Comparison of ENCODE assay signal across 12 cellular contexts in the genomic region with DNA sequence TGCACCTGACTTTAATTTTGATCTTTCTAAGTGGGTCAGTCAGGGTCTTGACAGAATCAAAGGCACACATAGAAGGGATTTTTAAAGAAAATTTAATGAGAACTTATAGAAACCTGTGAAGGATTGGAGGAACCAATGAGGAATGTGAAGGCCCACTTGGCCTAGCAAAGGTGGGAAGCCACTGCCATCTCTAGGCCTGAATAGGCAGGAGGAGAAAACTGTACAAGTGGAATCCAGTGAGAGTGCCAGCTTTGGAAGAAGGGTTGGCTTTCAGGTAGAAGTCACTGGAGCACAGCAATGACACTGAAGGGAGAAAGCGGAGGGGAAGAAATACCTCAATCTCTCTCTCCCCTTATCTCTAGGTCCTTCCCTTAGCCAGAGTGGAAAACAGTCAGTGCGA.
DNase-seq lines count a peak whose midpoint lies in the region; ATAC-seq, FAIRE-seq and TF ChIP-seq lines count a peak whose summit lies in the region.
"Had no signal": no experiment of that assay in that cellular context is flagged by ENCODE, and none has a peak within 500 bp of the region (broad histone marks: within the 10 kb centered on the region; RNA-seq: fewer than 3 reads in every experiment).

No MANE protein-coding gene starts in this region.

- H3K36me3 ChIP-seq in right atrium auricular region (no peaks in the 10 kb centered on the region), PC-3 (ENCODE audit: low read depth, low read length) (no peaks in the 10 kb centered on the region)

- H3K9ac ChIP-seq in PC-3 (ENCODE audit: low read length) = no peak overlapping the region

- H3K9me2 ChIP-seq in PC-3 (replicated peaks; ENCODE audit: low read length) = no peaks in the 10 kb centered on the region

- no peak overlapping the region for H3K4me2 ChIP-seq in PC-3 (ENCODE audit: low read length)

- H3K27me3 ChIP-seq in right atrium auricular region (no peaks in the 10 kb centered on the region), PC-3 (ENCODE audit: low read length) (no peaks in the 10 kb centered on the region), foreskin keratinocyte (no peaks in the 10 kb centered on the region)

- CTCF ChIA-PET in PC-3 (lab: Charles Lee) = no interaction called here

- H3K4me1 ChIP-seq in right atrium auricular region = peaks cover 0 to 13% of the 10 kb centered on the region in 2 donors
- H3K4me1 ChIP-seq in PC-3 (ENCODE audit: insufficient read depth, low read length) = no peaks in the 10 kb centered on the region
- H3K4me1 ChIP-seq in foreskin keratinocyte = no peaks in the 10 kb centered on the region

- H4K20me1 ChIP-seq in PC-3 (ENCODE audit: low read length) = no peaks in the 10 kb centered on the region

- DNase-seq in left ventricle myocardium superior (no peak), right atrium auricular region (ENCODE audit: low spot score) (no peak), PC-3 (peak; percentile 19), foreskin keratinocyte (no peak), GM12891 (ENCODE audit: insufficient read length, low spot score) (no peak), putamen (ENCODE audit: low spot score) (no peak)
- DNase-seq in activated CD8-positive, alpha-beta memory T cell treated with anti-CD3 and anti-CD28 coated beads, Interleukin-2, amount 50 U/mL, for 4 hours = no peak
- DNase-seq: effector memory CD8-positive, alpha-beta T cell; foreskin fibroblast; MV-4-11; NCI-H345 had no signal

- no peaks in the 10 kb centered on the region for H3K9me3 ChIP-seq in right atrium auricular region
- H3K9me3 ChIP-seq in PC-3 (ENCODE audit: low read length) = no peaks in the 10 kb centered on the region

- intact Hi-C loops in left ventricle myocardium superior (cut with micrococcal nuclease) = no loop called here
- intact Hi-C loops in PC-3 (cut with micrococcal nuclease) = loop anchor here (10.0 kb wide), 2 partner anchors 169 to 781 kb away; no protein-coding TSS in a partner anchor

- BruUV-seq in PC-3 (replicated peaks; lab: Mats Ljungman, UMichigan) = no TSS peak

- H2AFZ ChIP-seq in PC-3 (ENCODE audit: low read length) = no peak overlapping the region

- no peaks in the 10 kb centered on the region for H3K79me2 ChIP-seq in PC-3 (ENCODE audit: low read length)

- peak; percentile 42 for ATAC-seq in left ventricle myocardium superior
- ATAC-seq in PC-3 = 0 out of 2 replicates have a peak, but pooled peaks have one; percentile 24
- ATAC-seq in foreskin keratinocyte = no peak
- ATAC-seq in HG02852 (IDR thresholded peaks at IDR 0.05; ENCODE audit: unreplicated experiment) = no peak
- ATAC-seq: effector memory CD8-positive, alpha-beta T cell had no signal

- H3K4me3 ChIP-seq in right atrium auricular region (no peak overlapping the region), PC-3 (ENCODE audit: low read length) (no peak overlapping the region)

- FAIRE-seq in GM12891 (lab: Jason Lieb, UNC) = no peak

- no peaks in the 10 kb centered on the region for H3F3A ChIP-seq in PC-3 (ENCODE audit: low read length, unreplicated experiment)

- no peak for TF ChIP-seq POLR2A in GM12891 (IDR thresholded peaks at IDR 0.05; ENCODE audit: low read depth, low read length)

- POLR2A ChIA-PET in PC-3 (lab: Charles Lee; ENCODE audit: unreplicated experiment) = no interaction called here

- no peak overlapping the region for H3K27ac ChIP-seq in right atrium auricular region
- H3K27ac ChIP-seq in PC-3 (ENCODE audit: low read length) = no peak overlapping the region
- H3K27ac ChIP-seq in foreskin keratinocyte = no peak overlapping the region

- peak in 1 of 2 donors; percentile 25 for TF ChIP-seq CTCF in right atrium auricular region (IDR thresholded peaks at IDR 0.05)
- TF ChIP-seq CTCF in PC-3 (conservative IDR thresholded peaks at IDR 0.05; ENCODE audit: low read depth, low read length) = peak; percentile 39; the same call in 1 of the 2 replicates
- TF ChIP-seq CTCF in foreskin keratinocyte (conservative IDR thresholded peaks at IDR 0.05) = peak; percentile 25

TF ChIP-seq in GM12891, 5 proteins besides CTCF, POLR2A, EP300 and RAD21:
- TF ChIP-seq PAX5 (IDR thresholded peaks at IDR 0.05; ENCODE audit: insufficient read depth, low read length, severe bottlenecking) (no peak), POU2F2 (IDR thresholded peaks at IDR 0.05; ENCODE audit: low read depth, low read length) (no peak), TAF1 (IDR thresholded peaks at IDR 0.05; ENCODE audit: low read depth, low read length) (no peak), SPI1 (IDR thresholded peaks at IDR 0.05; ENCODE audit: low read depth, low read length) (no peak), POLR2AphosphoS5 (IDR thresholded peaks at IDR 0.05; ENCODE audit: low read depth, low read length) (no peak)
TF ChIP-seq in GM12891: peak in this region for 0.

Comparison
In these comparisons a context has a peak if more than half of its experiments do, and no peak if none do; other contexts are left out.
1. ATAC-seq: peak in left ventricle myocardium superior (single experiment) and PC-3 (single experiment); none in foreskin keratinocyte (single experiment) and HG02852 (single experiment).